8 cellular contexts compared by ENCODE assay signal in genomic region chr10:119401671-119402395, GRCh38.
A peak's percentile ranks its signal among the peaks of the same experiment; 100 is the strongest.
DNase-seq lines count a peak whose midpoint lies in the region; ATAC-seq and TF ChIP-seq lines count a peak whose summit lies in the region.

No MANE protein-coding gene starts in this region.

- H3K4me1 Mint-ChIP-seq in T-helper 17 cell: peaks cover 7% of the 10 kb centered on the region
- H3K4me1 Mint-ChIP-seq in CD8-positive, alpha-beta T cell (ENCODE audit: low read depth): no peaks in the 10 kb centered on the region

- no peak for TF ChIP-seq EP300 in gastroesophageal sphincter (IDR thresholded peaks at IDR 0.05)

- no peak overlapping the region for H3K9ac ChIP-seq in rectal smooth muscle tissue (ENCODE audit: low read length)

- peaks cover 0 to 32% of the 10 kb centered on the region in 2 donors for H3K36me3 ChIP-seq in gastroesophageal sphincter
- no peaks in the 10 kb centered on the region for H3K36me3 ChIP-seq in rectal smooth muscle tissue (ENCODE audit: control insufficient read depth, insufficient read depth, low read length)
- H3K36me3 ChIP-seq in CD8-positive, alpha-beta T cell (ENCODE audit: insufficient read depth, low read length): no peaks in the 10 kb centered on the region

- POLR2A ChIA-PET in CD8-positive, alpha-beta T cell (lab: Charles Lee): no interaction called here

- H3K27me3 ChIP-seq in gastroesophageal sphincter (no peaks in the 10 kb centered on the region), rectal smooth muscle tissue (ENCODE audit: control insufficient read depth, insufficient read depth, low read length) (no peaks in the 10 kb centered on the region)
- H3K27me3 ChIP-seq in CD8-positive, alpha-beta T cell (ENCODE audit: insufficient read depth, low read length): no peaks in the 10 kb centered on the region

- DNase-seq in EL (peak; percentile 99), T-helper 17 cell (no peak)
- DNase-seq in CD8-positive, alpha-beta T cell: no peak

- peak in 1 of 2 donors; percentile 34 for TF ChIP-seq POLR2A in gastroesophageal sphincter (IDR thresholded peaks at IDR 0.05)

- no peak for TF ChIP-seq CTCF in gastroesophageal sphincter (IDR thresholded peaks at IDR 0.05)
- no peak for TF ChIP-seq CTCF in CD8-positive, alpha-beta T cell (IDR thresholded peaks at IDR 0.05)

- intact Hi-C loops in CD8-positive, alpha-beta T cell (cut with DNase I, micrococcal nuclease): no loop called here

- 13 to 81% methylated on average over 4 of the region's 14 CpGs for WGBS in gastroesophageal sphincter (ENCODE audit: low coverage in 1 of 2), 2 donors

- no peaks in the 10 kb centered on the region for H3K9me3 ChIP-seq in T-helper 17 cell (ENCODE audit: control insufficient read depth, low read length, poor library complexity, severe bottlenecking)
- no peaks in the 10 kb centered on the region for H3K9me3 ChIP-seq in gastroesophageal sphincter
- no peaks in the 10 kb centered on the region for H3K9me3 ChIP-seq in CD8-positive, alpha-beta T cell (ENCODE audit: low read length)

- H3K36me3 Mint-ChIP-seq in T-helper 17 cell (ENCODE audit: low read depth): no peaks in the 10 kb centered on the region
- H3K36me3 Mint-ChIP-seq in CD8-positive, alpha-beta T cell: peaks cover 28% of the 10 kb centered on the region

- peak overlapping the region; percentile 39 for H3K27ac Mint-ChIP-seq in T-helper 17 cell
- H3K27ac Mint-ChIP-seq in CD8-positive, alpha-beta T cell: no peak overlapping the region

- CTCF ChIA-PET in CD8-positive, alpha-beta T cell (lab: Charles Lee): interaction anchor here (0.9 to 1.4 kb wide), 2 partner anchors 10 to 192 kb away, joined by 3 to 4 read pairs; no protein-coding TSS in a partner anchor

- no peaks in the 10 kb centered on the region for H3K9me3 Mint-ChIP-seq in CD8-positive, alpha-beta T cell

- peak overlapping the region in 3 of 4 donors; percentile 64 to 77 (median 73) for H3K27ac ChIP-seq in gastroesophageal sphincter
- peak overlapping the region; percentile 22 for H3K27ac ChIP-seq in rectal smooth muscle tissue (ENCODE audit: low read depth, low read length)
- H3K27ac ChIP-seq in CD8-positive, alpha-beta T cell (ENCODE audit: low read depth, low read length): no peak overlapping the region

- H3K27me3 Mint-ChIP-seq in T-helper 17 cell: no peaks in the 10 kb centered on the region
- no peaks in the 10 kb centered on the region for H3K27me3 Mint-ChIP-seq in CD8-positive, alpha-beta T cell (ENCODE audit: low read depth)

- no peak overlapping the region for H3K4me3 Mint-ChIP-seq in T-helper 17 cell
- no peak overlapping the region for H3K4me3 Mint-ChIP-seq in CD8-positive, alpha-beta T cell

- H3K4me3 ChIP-seq in gastroesophageal sphincter (no peak overlapping the region), rectal smooth muscle tissue (ENCODE audit: low read length) (no peak overlapping the region)
- no peak overlapping the region for H3K4me3 ChIP-seq in CD8-positive, alpha-beta T cell (ENCODE audit: low read depth, low read length)

- H3K4me1 ChIP-seq in gastroesophageal sphincter (peaks cover 0 to 34% (median 21%) of the 10 kb centered on the region in 3 donors), rectal smooth muscle tissue (ENCODE audit: control insufficient read depth, insufficient read depth, low read length) (no peaks in the 10 kb centered on the region)
- no peaks in the 10 kb centered on the region for H3K4me1 ChIP-seq in CD8-positive, alpha-beta T cell (ENCODE audit: insufficient read depth, low read length)

- ATAC-seq in T-helper 17 cell (peak; percentile 33), gastroesophageal sphincter (peak; percentile 93), HG03159 (IDR thresholded peaks at IDR 0.05; ENCODE audit: unreplicated experiment) (no peak), GM18511 (IDR thresholded peaks at IDR 0.05; ENCODE audit: unreplicated experiment) (no peak), GM21360 (IDR thresholded peaks at IDR 0.05; ENCODE audit: unreplicated experiment) (no peak)
- ATAC-seq in CD8-positive, alpha-beta T cell: no peak

Comparison
In these comparisons a context has a peak if more than half of its experiments do, and no peak if none do; other contexts are left out.
1. ATAC-seq: peak in T-helper 17 cell (single experiment) and gastroesophageal sphincter (single experiment); none in CD8-positive, alpha-beta T cell (single experiment), HG03159 (single experiment), GM18511 (single experiment) and GM21360 (single experiment).